In genomic region chr17:43734376-43734775, GRCh38 we compare ENCODE assay signal across 20 cellular contexts. TPM values are rescaled to one million over a fixed set of nuclear protein-coding genes. Genes with fewer than 3 reads are reported as not detected.
DNase-seq lines count a peak whose midpoint lies in the region; ATAC-seq and TF ChIP-seq lines count a peak whose summit lies in the region.
"Had no signal": no experiment of that assay in that cellular context is flagged by ENCODE, and none has a peak within 500 bp of the region (broad histone marks: within the 10 kb centered on the region; RNA-seq: fewer than 3 reads in every experiment).

No MANE protein-coding gene starts in this region.

- no peak overlapping the region for H2AFZ ChIP-seq in OCI-LY7 (ENCODE audit: low read length)
- H2AFZ ChIP-seq: parathyroid adenoma had no signal

- no peak for TF ChIP-seq CTCF in adrenal gland (IDR thresholded peaks at IDR 0.05)
- no peak for TF ChIP-seq CTCF in upper lobe of right lung (IDR thresholded peaks at IDR 0.05)
- TF ChIP-seq CTCF in OCI-LY7 (conservative IDR thresholded peaks at IDR 0.05; ENCODE audit: low read length): no peak

- H3K27ac ChIP-seq in right cardiac atrium (ENCODE audit: low read length) (no peak overlapping the region), adrenal gland (peak overlapping the region in 1 of 5 donors; percentile 24), aorta (ENCODE audit: low read depth in 1 of 2, low read length in 2 of 2) (no peak overlapping the region), upper lobe of right lung (no peak overlapping the region), OCI-LY7 (ENCODE audit: low read depth, low read length, poor library complexity, severe bottlenecking) (no peak overlapping the region)
- H3K27ac ChIP-seq: colonic mucosa, parathyroid adenoma had no signal

- no peaks in the 10 kb centered on the region for H3K36me3 ChIP-seq in adrenal gland (replicated peaks in 1 of 2)
- H3K36me3 ChIP-seq in aorta (ENCODE audit: control insufficient read depth in 1 of 2, insufficient read depth in 2 of 2, low read length in 1 of 2): no peaks in the 10 kb centered on the region
- H3K36me3 ChIP-seq in upper lobe of right lung: no peaks in the 10 kb centered on the region
- H3K36me3 ChIP-seq in OCI-LY7 (ENCODE audit: insufficient read depth, low read length): no peaks in the 10 kb centered on the region
- H3K36me3 ChIP-seq: colonic mucosa had no signal

- H3K27me3 ChIP-seq in right cardiac atrium (ENCODE audit: control insufficient read depth, insufficient read depth): no peaks in the 10 kb centered on the region
- H3K27me3 ChIP-seq in adrenal gland: no peaks in the 10 kb centered on the region
- H3K27me3 ChIP-seq in aorta (ENCODE audit: control insufficient read depth in 1 of 2, insufficient read depth in 2 of 2, low read length in 1 of 2): no peaks in the 10 kb centered on the region
- H3K27me3 ChIP-seq in upper lobe of right lung: no peaks in the 10 kb centered on the region
- H3K27me3 ChIP-seq: colonic mucosa had no signal

- POLR2A ChIA-PET in OCI-LY7 (lab: Charles Lee): no interaction called here

- WGBS in right cardiac atrium: 35% methylated on average over 5 of the region's 5 CpGs
- 30 to 42% (median 32%) methylated on average over 5 of the region's 5 CpGs for WGBS in adrenal gland, 4 donors
- WGBS in aorta, 2 donors: 4 to 6% methylated on average over 5 of the region's 5 CpGs

- intact Hi-C loops in right cardiac atrium (cut with DNase I): no loop called here
- intact Hi-C loops in Right ventricle myocardium superior (cut with DNase I): no loop called here
- intact Hi-C loops in adrenal gland (cut with DNase I): no loop called here
- intact Hi-C loops in aorta (cut with DNase I): no loop called here
- intact Hi-C loops in upper lobe of right lung (cut with DNase I): no loop called here
- intact Hi-C loops in OCI-LY7 (cut with micrococcal nuclease; ENCODE audit: unreplicated experiment): no loop called here

- BruUV-seq in OCI-LY7 (replicated peaks; lab: Mats Ljungman, UMichigan): no TSS peak

- H4K20me1 ChIP-seq in OCI-LY7 (ENCODE audit: insufficient read depth, low read length): no peaks in the 10 kb centered on the region

- H3K79me2 ChIP-seq in OCI-LY7 (ENCODE audit: insufficient read depth, low read depth, low read length): no peaks in the 10 kb centered on the region
- H3K79me2 ChIP-seq: parathyroid adenoma had no signal

- CTCF ChIA-PET in OCI-LY7 (lab: Charles Lee; ENCODE audit: unreplicated experiment): no interaction called here

- H3K4me3 ChIP-seq in right cardiac atrium (ENCODE audit: low read length) (no peak overlapping the region), adrenal gland (no peak overlapping the region), aorta (ENCODE audit: low read length in 2 of 2) (no peak overlapping the region), upper lobe of right lung (no peak overlapping the region), OCI-LY7 (ENCODE audit: low read depth, low read length, poor library complexity, severe bottlenecking) (no peak overlapping the region)
- H3K4me3 ChIP-seq: colonic mucosa, mucosa of descending colon had no signal

- H3K9me2 ChIP-seq in OCI-LY7 (ENCODE audit: insufficient read depth, low read length): no peaks in the 10 kb centered on the region

- ATAC-seq in right cardiac atrium: peak; percentile 79 to 84
- ATAC-seq in Right ventricle myocardium superior (ENCODE audit: poor library complexity): no peak
- ATAC-seq in aorta (ENCODE audit: low FRiP score): peak; percentile 56
- ATAC-seq in upper lobe of right lung: no peak
- ATAC-seq in GM18861 (IDR thresholded peaks at IDR 0.05; ENCODE audit: unreplicated experiment): no peak
- ATAC-seq: activated naive CD4-positive, alpha-beta T cell treated with anti-CD3 and anti-CD28 coated beads, Interleukin-2, amount 50 U/mL, for 72 hours; mucosa of descending colon; PC-3 had no signal

- no peak for TF ChIP-seq POLR2A in adrenal gland (IDR thresholded peaks at IDR 0.05)

- DNase-seq in right cardiac atrium: no peak
- no peak for DNase-seq in Right ventricle myocardium superior
- peak in 6 of 7 donors; percentile 39 to 62 (median 55) for DNase-seq in adrenal gland
- DNase-seq in fibroblast of the conjunctiva (ENCODE audit: low read depth): peak; percentile 61
- no peak for DNase-seq in aorta
- DNase-seq in upper lobe of right lung: no peak
- no peak for DNase-seq in OCI-LY7 (ENCODE audit: low spot score)
- DNase-seq: ACHN; activated CD4-positive, CD25-positive, alpha-beta regulatory T cell treated with anti-CD3 and anti-CD28 coated beads, Interleukin-2, amount 50 U/mL, for 72 hours; activated CD8-positive, alpha-beta memory T cell treated with anti-CD3 and anti-CD28 coated beads, Interleukin-2, amount 50 U/mL, for 4 hours; colonic mucosa; foreskin melanocyte; mucosa of descending colon; NCI-H1105; NCI-H345; PC-3 had no signal

- H3K4me1 ChIP-seq in right cardiac atrium (ENCODE audit: control insufficient read depth, insufficient read depth, low read length) (no peaks in the 10 kb centered on the region), adrenal gland (replicated peaks in 1 of 2) (no peaks in the 10 kb centered on the region), aorta (ENCODE audit: control insufficient read depth in 1 of 2, insufficient read depth in 2 of 2, low read length in 2 of 2) (peaks cover 0 to 3% of the 10 kb centered on the region in 2 donors), upper lobe of right lung (peaks cover 7% of the 10 kb centered on the region), OCI-LY7 (ENCODE audit: insufficient read depth, low read length, poor library complexity, severe bottlenecking) (no peaks in the 10 kb centered on the region)
- H3K4me1 ChIP-seq: colonic mucosa, parathyroid adenoma had no signal

- H3K4me2 ChIP-seq in OCI-LY7 (ENCODE audit: low read length): no peak overlapping the region

- H3K9me3 ChIP-seq in right cardiac atrium (ENCODE audit: control insufficient read depth, low read length) (no peaks in the 10 kb centered on the region), adrenal gland (replicated peaks in 1 of 3) (no peaks in the 10 kb centered on the region), aorta (ENCODE audit: control insufficient read depth, low read length) (no peaks in the 10 kb centered on the region), upper lobe of right lung (no peaks in the 10 kb centered on the region), OCI-LY7 (ENCODE audit: low read length) (no peaks in the 10 kb centered on the region)
- H3K9me3 ChIP-seq: colonic mucosa, mucosa of descending colon had no signal

RNA-seq across cellular contexts. Expression of gene SOST, which starts 24.2 kb away (rescaled TPM):
- 1 to 10 TPM in 1 of 4 donors, under 1 TPM in 2, not detected in 1; 0.29 to 2.0 (median 0.34) TPM for total RNA-seq in right cardiac atrium
- 1.6 TPM for polyA plus RNA-seq in right cardiac atrium
- total RNA-seq in Right ventricle myocardium superior: not detected
- total RNA-seq in adrenal gland: not detected
- not detected for polyA plus RNA-seq in adrenal gland
- 10 to 100 TPM; 21.7 to 34.3 TPM for total RNA-seq in aorta
- polyA plus RNA-seq in aorta: 10 to 100 TPM in 1 of 2 donors, 1 to 10 TPM in 1; 4.8 to 18.2 TPM
- not detected for total RNA-seq in upper lobe of right lung
- not detected in 2 replicates for total RNA-seq in OCI-LY7 (2014; rRNA removed; shearing (Covaris generic))
- not detected in 2 replicates for total RNA-seq in OCI-LY7 (2022)
- total RNA-seq: activated naive CD4-positive, alpha-beta T cell treated with anti-CD3 and anti-CD28 coated beads, Interleukin-2, amount 50 U/mL, for 72 hours; colonic mucosa; mucosa of descending colon; PC-3; temporal lobe had no signal

RNA-seq across cellular contexts. Expression of gene DUSP3, which starts 44.4 kb away (rescaled TPM):
- total RNA-seq in right cardiac atrium (100 to 1,000 TPM; 144 to 180 (median 154) TPM), Right ventricle myocardium superior (224 TPM), adrenal gland (100 to 1,000 TPM in 2 of 8 donors, 10 to 100 TPM in 6; 56.3 to 136 (median 79.5) TPM), aorta (100 to 1,000 TPM; 110 to 112 TPM), upper lobe of right lung (100.0 TPM), OCI-LY7 (2022) (6.9 and 9.8 TPM in 2 replicates)
- polyA plus RNA-seq in right cardiac atrium (137 TPM), adrenal gland (100 to 1,000 TPM in 2 of 3 donors, 10 to 100 TPM in 1; 69.8 to 108 (median 104) TPM), aorta (100 to 1,000 TPM in 1 of 2 donors, 10 to 100 TPM in 1; 68.3 to 123 TPM)
- 3.0 and 9.0 TPM in 2 replicates for total RNA-seq in OCI-LY7 (2014; rRNA removed; shearing (Covaris generic))

RNA-seq across cellular contexts. Expression of gene CFAP97D1, which starts 45.9 kb away (rescaled TPM):
- total RNA-seq in right cardiac atrium (under 1 TPM in 1 of 4 donors, not detected in 3; 0.28 TPM), Right ventricle myocardium superior (not detected), adrenal gland (under 1 TPM in 1 of 8 donors, not detected in 7; 0.28 TPM), aorta (not detected), upper lobe of right lung (not detected), OCI-LY7 (2022) (not detected in 2 replicates)
- polyA plus RNA-seq in right cardiac atrium (0.02 TPM), adrenal gland (not detected), aorta (under 1 TPM in 1 of 2 donors, not detected in 1; 0.25 TPM)
- total RNA-seq in OCI-LY7 (2014; rRNA removed; shearing (Covaris generic)): not detected in 2 replicates
- total RNA-seq: activated naive CD4-positive, alpha-beta T cell treated with anti-CD3 and anti-CD28 coated beads, Interleukin-2, amount 50 U/mL, for 72 hours; colonic mucosa; mucosa of descending colon; temporal lobe had no signal

Comparison
In these comparisons a context has a peak if more than half of its experiments do, and no peak if none do; other contexts are left out.
1. ATAC-seq: peak in right cardiac atrium (2 of 2) and aorta (single experiment); none in Right ventricle myocardium superior (single experiment), upper lobe of right lung (single experiment) and GM18861 (single experiment).
2. DNase-seq: peak in adrenal gland (6 of 7) and fibroblast of the conjunctiva (single experiment); none in right cardiac atrium (0 of 3), Right ventricle myocardium superior (single experiment), aorta (0 of 2), upper lobe of right lung (single experiment) and OCI-LY7 (single experiment).
3. RNA of gene SOST, which starts 24.2 kb away (total RNA-seq): 21.7 to 34.3 TPM in aorta; 0.29 to 2.0 TPM in right cardiac atrium, not detected in Right ventricle myocardium superior (single experiment), not detected in adrenal gland, not detected in upper lobe of right lung (single experiment) and not detected in OCI-LY7; every median in the first group is over 4 times any median in the second.